1 cellular context compared by ENCODE assay signal in genomic region chr1:16461681-16462080, GRCh38.
TF ChIP-seq lines count a peak whose summit lies in the region.

No MANE protein-coding gene starts in this region.

TF ChIP-seq in K562, 482 proteins besides CTCF, POLR2A, EP300 and RAD21:
- TF ChIP-seq SAFB (IDR thresholded peaks at IDR 0.05; ENCODE audit: borderline replicate concordance, low read depth, low read length), result no peak
- no peak for TF ChIP-seq MTA1 (IDR thresholded peaks at IDR 0.05; ENCODE audit: borderline replicate concordance)
- TF ChIP-seq FOXK1 (CRISPR knock-in tag; IDR thresholded peaks at IDR 0.05; ENCODE audit: borderline replicate concordance), result no peak
- no peak for TF ChIP-seq STAT5B (CRISPR knock-in tag; IDR thresholded peaks at IDR 0.05)
- TF ChIP-seq POLR2B (IDR thresholded peaks at IDR 0.05; ENCODE audit: low read depth, partially characterized antibody), result peak; percentile 5
- TF ChIP-seq ZNF655 (CRISPR knock-in tag; IDR thresholded peaks at IDR 0.05), result no peak
- TF ChIP-seq HOMEZ (CRISPR knock-in tag; IDR thresholded peaks at IDR 0.05), result no peak
- TF ChIP-seq ARID1B (IDR thresholded peaks at IDR 0.05), result no peak
